In genomic region chr2:239357954-239358754, GRCh38 we compare ENCODE assay signal across 12 cellular contexts. TPM values are rescaled to one million over a fixed set of nuclear protein-coding genes. Genes with fewer than 3 reads are reported as not detected.
DNase-seq lines count a peak whose midpoint lies in the region; ATAC-seq and TF ChIP-seq lines count a peak whose summit lies in the region.
"Had no signal": no experiment of that assay in that cellular context is flagged by ENCODE, and none has a peak within 500 bp of the region (broad histone marks: within the 10 kb centered on the region; RNA-seq: fewer than 3 reads in every experiment).

No MANE protein-coding gene starts in this region.

- no peak overlapping the region for H4K5ac ChIP-seq in H9 (ENCODE audit: insufficient read length, low read depth, low read length)

- no peak overlapping the region for H3K27ac ChIP-seq in H9 (ENCODE audit: insufficient read length, low read depth, low read length)
- H3K27ac ChIP-seq in heart left ventricle: peak overlapping the region in 3 of 12 donors; percentile 9 to 92 (median 42)
- H3K27ac ChIP-seq in body of pancreas: no peak overlapping the region
- H3K27ac ChIP-seq: adrenal gland, ovary had no signal

- H3K4ac ChIP-seq in H9 (ENCODE audit: low read depth, low read length): no peak overlapping the region

- H2BK5ac ChIP-seq in H9 (ENCODE audit: insufficient read length, low read length): no peak overlapping the region

- no peak overlapping the region for H2AFZ ChIP-seq in H9 (ENCODE audit: low read length)

- H3K79me1 ChIP-seq in H9 (ENCODE audit: insufficient read depth, low read depth, low read length, poor library complexity, severe bottlenecking): no peaks in the 10 kb centered on the region

- no peak overlapping the region for H3K14ac ChIP-seq in H9 (ENCODE audit: insufficient read depth, low read length)

- H3K27ac Mint-ChIP-seq in H9: peak overlapping the region in 2 of 3 experiments; percentile 30 to 31; a peak in 4 of 7 replicates
- no peak overlapping the region for H3K27ac Mint-ChIP-seq in activated naive CD4-positive, alpha-beta T cell treated with anti-CD3 and anti-CD28 coated beads for 36 hours
- H3K27ac Mint-ChIP-seq: endodermal cell had no signal

- H4K20me1 ChIP-seq in H9 (ENCODE audit: control insufficient read depth, insufficient read depth, insufficient read length): no peaks in the 10 kb centered on the region

- H3K9me3 Mint-ChIP-seq in H9: peaks cover 6 to 16% of the 10 kb centered on the region in 2 experiments
- peaks cover 15% of the 10 kb centered on the region for H3K9me3 Mint-ChIP-seq in activated naive CD4-positive, alpha-beta T cell treated with anti-CD3 and anti-CD28 coated beads for 36 hours

- H3K4me1 ChIP-seq in H9 (ENCODE audit: insufficient read depth, low read length): peaks cover 6% of the 10 kb centered on the region; the same call in 1 of the 2 replicates
- H3K4me1 ChIP-seq in heart left ventricle: peaks cover 0 to 45% (median 12%) of the 10 kb centered on the region in 12 donors
- H3K4me1 ChIP-seq in body of pancreas: peaks cover 10% of the 10 kb centered on the region

- H3K27me3 Mint-ChIP-seq in H9 (ENCODE audit: low read depth): no peaks in the 10 kb centered on the region
- H3K27me3 Mint-ChIP-seq in activated naive CD4-positive, alpha-beta T cell treated with anti-CD3 and anti-CD28 coated beads for 36 hours (ENCODE audit: low read depth): no peaks in the 10 kb centered on the region

- TF ChIP-seq POLR2A in heart left ventricle (IDR thresholded peaks at IDR 0.05): no peak
- no peak for TF ChIP-seq POLR2A in body of pancreas (IDR thresholded peaks at IDR 0.05)

- peak; percentile 37 to 65 (median 50) for ATAC-seq in heart left ventricle
- ATAC-seq in body of pancreas: no peak
- ATAC-seq in HG03025 (IDR thresholded peaks at IDR 0.05; ENCODE audit: low FRiP score, unreplicated experiment): no peak

- no peak overlapping the region for H3K4me3 Mint-ChIP-seq in H9
- no peak overlapping the region for H3K4me3 Mint-ChIP-seq in activated naive CD4-positive, alpha-beta T cell treated with anti-CD3 and anti-CD28 coated beads for 36 hours
- H3K4me3 Mint-ChIP-seq: endodermal cell had no signal

- no peak overlapping the region for H3K18ac ChIP-seq in H9 (ENCODE audit: insufficient read length, low read depth, low read length)

- H3K4me3 ChIP-seq in heart left ventricle (no peak overlapping the region), body of pancreas (no peak overlapping the region)
- H3K4me3 ChIP-seq: adrenal gland, ovary had no signal

- H3K56ac ChIP-seq in H9 (ENCODE audit: insufficient read length, low read depth, low read length): no peak overlapping the region

- no peak overlapping the region for H3T11ph ChIP-seq in H9 (ENCODE audit: low read length)

- no peak overlapping the region for H3K23ac ChIP-seq in H9 (ENCODE audit: insufficient read length, low read depth, low read length)

- peaks cover 15 to 19% (median 18%) of the 10 kb centered on the region in 3 experiments for H3K36me3 Mint-ChIP-seq in H9 (ENCODE audit: insufficient read depth in 1 of 3, low read depth in 3 of 3)
- H3K36me3 Mint-ChIP-seq in activated naive CD4-positive, alpha-beta T cell treated with anti-CD3 and anti-CD28 coated beads for 36 hours (ENCODE audit: low read depth): peaks cover 23% of the 10 kb centered on the region

- H2AK5ac ChIP-seq in H9 (ENCODE audit: insufficient read length, low read length): no peak overlapping the region

- DNase-seq in AG08395 (ENCODE audit: low spot score) (peak; percentile 73), H9 (no peak), SHP77 treated with DMSO at 0.1 percent for 48 hours (lab: John Stamatoyannopoulos, UW) (peak; percentile 61), heart left ventricle (peak in 1 of 5 donors; percentile 55), body of pancreas (no peak), GM19238 (ENCODE audit: insufficient read length, low spot score) (no peak)
- no peak for DNase-seq in activated naive CD4-positive, alpha-beta T cell treated with anti-CD3 and anti-CD28 coated beads for 36 hours
- DNase-seq: endodermal cell, NCI-H446, ovary had no signal

- intact Hi-C loops in heart left ventricle (cut with DNase I) (no loop called here), body of pancreas (cut with DNase I) (no loop called here)
- intact Hi-C loops in activated naive CD4-positive, alpha-beta T cell treated with anti-CD3 and anti-CD28 coated beads for 36 hours (cut with micrococcal nuclease): no loop called here

- no peak overlapping the region for H2BK120ac ChIP-seq in H9 (ENCODE audit: low read depth, low read length, poor library complexity, severe bottlenecking)

- TF ChIP-seq CTCF in H9 (conservative IDR thresholded peaks at IDR 0.05) (no peak), heart left ventricle (IDR thresholded peaks at IDR 0.05) (no peak), body of pancreas (IDR thresholded peaks at IDR 0.05) (no peak)

- no peak overlapping the region for H2BK12ac ChIP-seq in H9 (ENCODE audit: insufficient read length, low read depth, low read length)

- H3K4me1 Mint-ChIP-seq in H9: peaks cover 23 to 35% of the 10 kb centered on the region in 2 experiments
- H3K4me1 Mint-ChIP-seq in activated naive CD4-positive, alpha-beta T cell treated with anti-CD3 and anti-CD28 coated beads for 36 hours (ENCODE audit: low read depth): peaks cover 10% of the 10 kb centered on the region

- no peaks in the 10 kb centered on the region for H3K9me3 ChIP-seq in H9 (ENCODE audit: control insufficient read depth, low read depth, low read length)
- peaks cover 0 to 12% (median 0%) of the 10 kb centered on the region in 12 donors for H3K9me3 ChIP-seq in heart left ventricle
- no peaks in the 10 kb centered on the region for H3K9me3 ChIP-seq in body of pancreas
- H3K9me3 ChIP-seq: adrenal gland, ovary had no signal

- no peak overlapping the region for H4K8ac ChIP-seq in H9 (replicated peaks; ENCODE audit: insufficient read length, low read depth, low read length)

- no peaks in the 10 kb centered on the region for H3K23me2 ChIP-seq in H9 (ENCODE audit: insufficient read length, low read depth, low read length, poor library complexity, severe bottlenecking)

- CTCF ChIA-PET in activated naive CD4-positive, alpha-beta T cell treated with anti-CD3 and anti-CD28 coated beads for 36 hours (lab: Charles Lee): no interaction called here

- no peak overlapping the region for H2BK15ac ChIP-seq in H9 (ENCODE audit: low read depth, low read length)

- H3K27me3 ChIP-seq in H9 (ENCODE audit: insufficient read depth, low read length): no peaks in the 10 kb centered on the region
- no peaks in the 10 kb centered on the region for H3K27me3 ChIP-seq in heart left ventricle
- no peaks in the 10 kb centered on the region for H3K27me3 ChIP-seq in body of pancreas
- H3K27me3 ChIP-seq: adrenal gland, ovary had no signal

- H3K4me2 ChIP-seq in H9 (ENCODE audit: insufficient read depth, insufficient read length, low read length): no peak overlapping the region

- H3K9ac ChIP-seq in H9 (ENCODE audit: extremely low read depth, insufficient read length, low read length): no peak overlapping the region

- no CpG with 5 or more reads among the region's 19 CpGs for WGBS in H9 (ENCODE audit: extremely low coverage, insufficient read length, low lambda C conversion rate)
- 66 to 81% (median 72%) methylated on average over 19 of the region's 19 CpGs for WGBS in heart left ventricle, 4 donors
- 92% methylated on average over 19 of the region's 19 CpGs for WGBS in body of pancreas, 2 donors

- H4K91ac ChIP-seq in H9 (ENCODE audit: insufficient read length, low read depth, low read length): no peak overlapping the region

- H3K36me3 ChIP-seq in heart left ventricle (no peaks in the 10 kb centered on the region), body of pancreas (replicated peaks in 1 of 2; ENCODE audit: insufficient read depth in 1 of 2, low read depth in 2 of 2) (no peaks in the 10 kb centered on the region)
- H3K36me3 ChIP-seq: adrenal gland, ovary had no signal

- no peak overlapping the region for H2BK20ac ChIP-seq in H9 (ENCODE audit: low read depth, low read length, poor library complexity, severe bottlenecking)

- H3K79me2 ChIP-seq in H9 (ENCODE audit: insufficient read depth, low read length): peaks cover 3% of the 10 kb centered on the region; the same call in 1 of the 2 replicates

RNA-seq across cellular contexts. Expression of gene HDAC4, which starts 42.7 kb away (rescaled TPM):
- total RNA-seq in H9 (2021): 27.5 and 32.0 TPM in 2 replicates
- 10 to 100 TPM; 16.7 to 37.6 (median 27.7) TPM for total RNA-seq in heart left ventricle
- 10 to 100 TPM; 13.9 to 15.2 TPM for polyA plus RNA-seq in heart left ventricle
- total RNA-seq in activated naive CD4-positive, alpha-beta T cell treated with anti-CD3 and anti-CD28 coated beads for 36 hours: 10 to 100 TPM; 32.0 to 35.6 TPM
- 100 to 1,000 TPM in 1 of 2 donors, 1 to 10 TPM in 1; 9.3 to 139 TPM for total RNA-seq in body of pancreas

Comparison
In these comparisons a context has a peak if more than half of its experiments do, and no peak if none do; other contexts are left out.
1. DNase-seq: peak in AG08395 (single experiment) and SHP77 treated with DMSO at 0.1 percent for 48 hours (single experiment); none in H9 (single experiment), activated naive CD4-positive, alpha-beta T cell treated with anti-CD3 and anti-CD28 coated beads for 36 hours (single experiment), body of pancreas (0 of 4) and GM19238 (single experiment).
2. ATAC-seq: peak in heart left ventricle (4 of 4); none in body of pancreas (single experiment) and HG03025 (single experiment).